Comparison of ENCODE assay signal across 1 cellular context in genomic region chrX:48477960-48478755, GRCh38.
TF ChIP-seq lines count a peak whose summit lies in the region.

No MANE protein-coding gene starts in this region.

TF ChIP-seq in HCT116, 20 proteins besides CTCF, POLR2A, EP300 and RAD21:
- TF ChIP-seq CBX3 (IDR thresholded peaks at IDR 0.05; ENCODE audit: low read depth) (no peak), MAX (IDR thresholded peaks at IDR 0.05) (no peak), EGR1 (IDR thresholded peaks at IDR 0.05; ENCODE audit: low read depth) (no peak), SIN3A (IDR thresholded peaks at IDR 0.05; ENCODE audit: low read depth) (no peak), CEBPB (IDR thresholded peaks at IDR 0.05; ENCODE audit: low read depth) (no peak), JUND (IDR thresholded peaks at IDR 0.05) (no peak)
